1 cellular context compared by ENCODE assay signal in the genomic region with DNA sequence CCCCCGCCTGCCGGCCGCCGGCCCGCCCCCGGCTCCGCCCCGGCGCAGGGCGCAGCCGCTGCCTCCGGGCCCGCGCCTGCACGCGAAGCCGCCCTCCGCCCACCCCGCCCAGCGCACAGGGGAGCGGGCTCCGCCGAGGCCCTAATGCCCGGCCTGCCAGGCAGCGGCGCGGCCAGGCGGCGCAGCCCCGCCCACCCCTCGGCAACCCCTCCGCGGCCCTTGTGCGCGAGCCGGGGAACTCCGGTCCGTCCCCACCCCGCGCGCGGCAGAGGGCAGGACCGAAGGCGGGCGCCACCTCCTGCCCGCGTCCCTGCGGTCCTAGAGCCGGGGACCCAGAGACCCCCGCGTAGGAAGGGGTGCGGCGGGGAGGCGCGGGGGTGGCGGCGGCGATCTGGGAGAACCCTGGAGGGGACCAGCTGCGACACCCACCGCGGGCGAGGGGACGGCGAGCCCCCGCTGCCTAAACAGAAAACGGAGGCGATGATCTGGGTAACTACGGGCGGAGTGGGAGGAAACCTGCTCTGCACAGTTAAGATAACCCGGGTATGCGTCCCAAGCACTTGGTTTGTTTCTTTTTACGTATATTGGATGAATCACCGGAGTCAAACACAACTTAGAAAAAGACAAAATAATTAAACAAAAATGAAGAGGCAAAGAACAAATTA.
TF ChIP-seq lines count a peak whose summit lies in the region.

No MANE protein-coding gene starts in this region.

TF ChIP-seq in HEK293, 187 proteins besides CTCF, POLR2A, EP300 and RAD21 (continued from another document and continues in another):
- TF ChIP-seq, protein P1, sequence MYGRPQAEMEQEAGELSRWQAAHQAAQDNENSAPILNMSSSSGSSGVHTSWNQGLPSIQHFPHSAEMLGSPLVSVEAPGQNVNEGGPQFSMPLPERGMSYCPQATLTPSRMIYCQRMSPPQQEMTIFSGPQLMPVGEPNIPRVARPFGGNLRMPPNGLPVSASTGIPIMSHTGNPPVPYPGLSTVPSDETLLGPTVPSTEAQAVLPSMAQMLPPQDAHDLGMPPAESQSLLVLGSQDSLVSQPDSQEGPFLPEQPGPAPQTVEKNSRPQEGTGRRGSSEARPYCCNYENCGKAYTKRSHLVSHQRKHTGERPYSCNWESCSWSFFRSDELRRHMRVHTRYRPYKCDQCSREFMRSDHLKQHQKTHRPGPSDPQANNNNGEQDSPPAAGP (tag by site-specific recombination; IDR thresholded peaks at IDR 0.05) = peak; percentile 58; the same call in 1 of the 2 replicates
- TF ChIP-seq, protein P2, sequence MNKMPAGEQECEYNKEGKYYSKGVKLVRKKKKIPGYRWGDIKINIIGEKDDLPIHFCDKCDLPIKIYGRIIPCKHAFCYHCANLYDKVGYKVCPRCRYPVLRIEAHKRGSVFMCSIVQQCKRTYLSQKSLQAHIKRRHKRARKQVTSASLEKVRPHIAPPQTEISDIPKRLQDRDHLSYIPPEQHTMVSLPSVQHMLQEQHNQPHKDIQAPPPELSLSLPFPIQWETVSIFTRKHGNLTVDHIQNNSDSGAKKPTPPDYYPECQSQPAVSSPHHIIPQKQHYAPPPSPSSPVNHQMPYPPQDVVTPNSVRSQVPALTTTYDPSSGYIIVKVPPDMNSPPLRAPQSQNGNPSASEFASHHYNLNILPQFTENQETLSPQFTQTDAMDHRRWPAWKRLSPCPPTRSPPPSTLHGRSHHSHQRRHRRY (tag by site-specific recombination; IDR thresholded peaks at IDR 0.05) = no peak
- TF ChIP-seq ZBTB17 (tag by site-specific recombination; IDR thresholded peaks at IDR 0.05) = peak; percentile 38
- peak; percentile 67; the same call in 1 of the 2 replicates for TF ChIP-seq ZNF501 (tag by site-specific recombination; IDR thresholded peaks at IDR 0.05)
- TF ChIP-seq, protein P3, sequence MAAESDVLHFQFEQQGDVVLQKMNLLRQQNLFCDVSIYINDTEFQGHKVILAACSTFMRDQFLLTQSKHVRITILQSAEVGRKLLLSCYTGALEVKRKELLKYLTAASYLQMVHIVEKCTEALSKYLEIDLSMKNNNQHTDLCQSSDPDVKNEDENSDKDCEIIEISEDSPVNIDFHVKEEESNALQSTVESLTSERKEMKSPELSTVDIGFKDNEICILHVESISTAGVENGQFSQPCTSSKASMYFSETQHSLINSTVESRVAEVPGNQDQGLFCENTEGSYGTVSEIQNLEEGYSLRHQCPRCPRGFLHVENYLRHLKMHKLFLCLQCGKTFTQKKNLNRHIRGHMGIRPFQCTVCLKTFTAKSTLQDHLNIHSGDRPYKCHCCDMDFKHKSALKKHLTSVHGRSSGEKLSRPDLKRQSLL (tag by site-specific recombination; IDR thresholded peaks at IDR 0.05) = peak; percentile 39; the same call in 1 of the 2 replicates
- TF ChIP-seq ZFP69B (tag by site-specific recombination; IDR thresholded peaks at IDR 0.05) = 0 out of 2 replicates have a peak, but pooled peaks have one; percentile 46
- TF ChIP-seq, protein P4, sequence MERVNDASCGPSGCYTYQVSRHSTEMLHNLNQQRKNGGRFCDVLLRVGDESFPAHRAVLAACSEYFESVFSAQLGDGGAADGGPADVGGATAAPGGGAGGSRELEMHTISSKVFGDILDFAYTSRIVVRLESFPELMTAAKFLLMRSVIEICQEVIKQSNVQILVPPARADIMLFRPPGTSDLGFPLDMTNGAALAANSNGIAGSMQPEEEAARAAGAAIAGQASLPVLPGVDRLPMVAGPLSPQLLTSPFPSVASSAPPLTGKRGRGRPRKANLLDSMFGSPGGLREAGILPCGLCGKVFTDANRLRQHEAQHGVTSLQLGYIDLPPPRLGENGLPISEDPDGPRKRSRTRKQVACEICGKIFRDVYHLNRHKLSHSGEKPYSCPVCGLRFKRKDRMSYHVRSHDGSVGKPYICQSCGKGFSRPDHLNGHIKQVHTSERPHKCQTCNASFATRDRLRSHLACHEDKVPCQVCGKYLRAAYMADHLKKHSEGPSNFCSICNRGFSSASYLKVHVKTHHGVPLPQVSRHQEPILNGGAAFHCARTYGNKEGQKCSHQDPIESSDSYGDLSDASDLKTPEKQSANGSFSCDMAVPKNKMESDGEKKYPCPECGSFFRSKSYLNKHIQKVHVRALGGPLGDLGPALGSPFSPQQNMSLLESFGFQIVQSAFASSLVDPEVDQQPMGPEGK (tag by site-specific recombination; IDR thresholded peaks at IDR 0.05) = peak; percentile 85
- TF ChIP-seq, protein P5, sequence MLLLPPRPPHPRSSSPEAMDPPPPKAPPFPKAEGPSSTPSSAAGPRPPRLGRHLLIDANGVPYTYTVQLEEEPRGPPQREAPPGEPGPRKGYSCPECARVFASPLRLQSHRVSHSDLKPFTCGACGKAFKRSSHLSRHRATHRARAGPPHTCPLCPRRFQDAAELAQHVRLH (tag by site-specific recombination; IDR thresholded peaks at IDR 0.05) = no peak
- peak; percentile 68 for TF ChIP-seq ZBTB20 (tag by site-specific recombination; IDR thresholded peaks at IDR 0.05)
- TF ChIP-seq ZNF561 (tag by site-specific recombination; IDR thresholded peaks at IDR 0.05; ENCODE audit: borderline replicate concordance) = peak; percentile 85
- TF ChIP-seq ZNF76 (tag by site-specific recombination; IDR thresholded peaks at IDR 0.05; ENCODE audit: borderline replicate concordance, low read depth) = peak; percentile 85
- no peak for TF ChIP-seq ZNF843 (tag by site-specific recombination; IDR thresholded peaks at IDR 0.05)
- 0 out of 2 replicates have a peak, but pooled peaks have one; percentile 18 for TF ChIP-seq KLF16 (tag by site-specific recombination; IDR thresholded peaks at IDR 0.05)
- TF ChIP-seq ZNF223 (tag by site-specific recombination; IDR thresholded peaks at IDR 0.05) = no peak
- TF ChIP-seq, protein P6, sequence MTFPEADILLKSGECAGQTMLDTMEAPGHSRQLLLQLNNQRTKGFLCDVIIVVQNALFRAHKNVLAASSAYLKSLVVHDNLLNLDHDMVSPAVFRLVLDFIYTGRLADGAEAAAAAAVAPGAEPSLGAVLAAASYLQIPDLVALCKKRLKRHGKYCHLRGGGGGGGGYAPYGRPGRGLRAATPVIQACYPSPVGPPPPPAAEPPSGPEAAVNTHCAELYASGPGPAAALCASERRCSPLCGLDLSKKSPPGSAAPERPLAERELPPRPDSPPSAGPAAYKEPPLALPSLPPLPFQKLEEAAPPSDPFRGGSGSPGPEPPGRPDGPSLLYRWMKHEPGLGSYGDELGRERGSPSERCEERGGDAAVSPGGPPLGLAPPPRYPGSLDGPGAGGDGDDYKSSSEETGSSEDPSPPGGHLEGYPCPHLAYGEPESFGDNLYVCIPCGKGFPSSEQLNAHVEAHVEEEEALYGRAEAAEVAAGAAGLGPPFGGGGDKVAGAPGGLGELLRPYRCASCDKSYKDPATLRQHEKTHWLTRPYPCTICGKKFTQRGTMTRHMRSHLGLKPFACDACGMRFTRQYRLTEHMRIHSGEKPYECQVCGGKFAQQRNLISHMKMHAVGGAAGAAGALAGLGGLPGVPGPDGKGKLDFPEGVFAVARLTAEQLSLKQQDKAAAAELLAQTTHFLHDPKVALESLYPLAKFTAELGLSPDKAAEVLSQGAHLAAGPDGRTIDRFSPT (tag by site-specific recombination; IDR thresholded peaks at IDR 0.05) = 0 out of 2 replicates have a peak, but pooled peaks have one; percentile 16
- peak; percentile 65 for TF ChIP-seq KLF10 (tag by site-specific recombination; IDR thresholded peaks at IDR 0.05)
- TF ChIP-seq ZNF571 (tag by site-specific recombination; IDR thresholded peaks at IDR 0.05) = no peak
- TF ChIP-seq SP3 (tag by site-specific recombination; IDR thresholded peaks at IDR 0.05) = peak; percentile 61
- TF ChIP-seq ZEB2 (tag by site-specific recombination; IDR thresholded peaks at IDR 0.05) = peak; percentile 60; the same call in 1 of the 2 replicates
- TF ChIP-seq, protein P7, sequence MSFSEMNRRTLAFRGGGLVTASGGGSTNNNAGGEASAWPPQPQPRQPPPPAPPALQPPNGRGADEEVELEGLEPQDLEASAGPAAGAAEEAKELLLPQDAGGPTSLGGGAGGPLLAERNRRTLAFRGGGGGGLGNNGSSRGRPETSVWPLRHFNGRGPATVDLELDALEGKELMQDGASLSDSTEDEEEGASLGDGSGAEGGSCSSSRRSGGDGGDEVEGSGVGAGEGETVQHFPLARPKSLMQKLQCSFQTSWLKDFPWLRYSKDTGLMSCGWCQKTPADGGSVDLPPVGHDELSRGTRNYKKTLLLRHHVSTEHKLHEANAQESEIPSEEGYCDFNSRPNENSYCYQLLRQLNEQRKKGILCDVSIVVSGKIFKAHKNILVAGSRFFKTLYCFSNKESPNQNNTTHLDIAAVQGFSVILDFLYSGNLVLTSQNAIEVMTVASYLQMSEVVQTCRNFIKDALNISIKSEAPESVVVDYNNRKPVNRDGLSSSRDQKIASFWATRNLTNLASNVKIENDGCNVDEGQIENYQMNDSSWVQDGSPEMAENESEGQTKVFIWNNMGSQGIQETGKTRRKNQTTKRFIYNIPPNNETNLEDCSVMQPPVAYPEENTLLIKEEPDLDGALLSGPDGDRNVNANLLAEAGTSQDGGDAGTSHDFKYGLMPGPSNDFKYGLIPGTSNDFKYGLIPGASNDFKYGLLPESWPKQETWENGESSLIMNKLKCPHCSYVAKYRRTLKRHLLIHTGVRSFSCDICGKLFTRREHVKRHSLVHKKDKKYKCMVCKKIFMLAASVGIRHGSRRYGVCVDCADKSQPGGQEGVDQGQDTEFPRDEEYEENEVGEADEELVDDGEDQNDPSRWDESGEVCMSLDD (tag by site-specific recombination; IDR thresholded peaks at IDR 0.05) = peak; percentile 60; the same call in 1 of the 2 replicates
- TF ChIP-seq ZNF426 (tag by site-specific recombination; IDR thresholded peaks at IDR 0.05) = no peak
- TF ChIP-seq ZNF16 (tag by site-specific recombination; IDR thresholded peaks at IDR 0.05; ENCODE audit: low read depth) = no peak
- TF ChIP-seq ZNF600 (tag by site-specific recombination; IDR thresholded peaks at IDR 0.05) = peak; percentile 90
- TF ChIP-seq KLF9 (tag by site-specific recombination; IDR thresholded peaks at IDR 0.05; ENCODE audit: low read depth) = peak; percentile 64
- TF ChIP-seq ZBTB48 (tag by site-specific recombination; IDR thresholded peaks at IDR 0.05) = peak; percentile 36; the same call in 1 of the 2 replicates
- no peak for TF ChIP-seq SCRT1 (tag by site-specific recombination; IDR thresholded peaks at IDR 0.05; ENCODE audit: borderline replicate concordance)
- no peak for TF ChIP-seq ZNF140 (tag by site-specific recombination; IDR thresholded peaks at IDR 0.05)
- peak; percentile 37 for TF ChIP-seq SP2 (tag by site-specific recombination; IDR thresholded peaks at IDR 0.05)
- TF ChIP-seq ZIC2 (tag by site-specific recombination; IDR thresholded peaks at IDR 0.05) = peak; percentile 72
- TF ChIP-seq, protein P8, sequence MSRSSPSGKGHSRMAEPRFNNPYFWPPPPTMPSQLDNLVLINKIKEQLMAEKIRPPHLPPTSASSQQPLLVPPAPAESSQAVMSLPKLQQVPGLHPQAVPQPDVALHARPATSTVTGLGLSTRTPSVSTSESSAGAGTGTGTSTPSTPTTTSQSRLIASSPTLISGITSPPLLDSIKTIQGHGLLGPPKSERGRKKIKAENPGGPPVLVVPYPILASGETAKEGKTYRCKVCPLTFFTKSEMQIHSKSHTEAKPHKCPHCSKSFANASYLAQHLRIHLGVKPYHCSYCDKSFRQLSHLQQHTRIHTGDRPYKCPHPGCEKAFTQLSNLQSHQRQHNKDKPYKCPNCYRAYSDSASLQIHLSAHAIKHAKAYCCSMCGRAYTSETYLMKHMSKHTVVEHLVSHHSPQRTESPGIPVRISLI (tag by site-specific recombination; IDR thresholded peaks at IDR 0.05) = no peak
- TF ChIP-seq GLIS2 (tag by site-specific recombination; IDR thresholded peaks at IDR 0.05) = peak; percentile 84
- peak; percentile 43; the same call in 1 of the 2 replicates for TF ChIP-seq KLF8 (tag by site-specific recombination; IDR thresholded peaks at IDR 0.05)
- peak; percentile 39; the same call in 1 of the 2 replicates for TF ChIP-seq KLF1 (tag by site-specific recombination; IDR thresholded peaks at IDR 0.05)
- TF ChIP-seq, protein P9, sequence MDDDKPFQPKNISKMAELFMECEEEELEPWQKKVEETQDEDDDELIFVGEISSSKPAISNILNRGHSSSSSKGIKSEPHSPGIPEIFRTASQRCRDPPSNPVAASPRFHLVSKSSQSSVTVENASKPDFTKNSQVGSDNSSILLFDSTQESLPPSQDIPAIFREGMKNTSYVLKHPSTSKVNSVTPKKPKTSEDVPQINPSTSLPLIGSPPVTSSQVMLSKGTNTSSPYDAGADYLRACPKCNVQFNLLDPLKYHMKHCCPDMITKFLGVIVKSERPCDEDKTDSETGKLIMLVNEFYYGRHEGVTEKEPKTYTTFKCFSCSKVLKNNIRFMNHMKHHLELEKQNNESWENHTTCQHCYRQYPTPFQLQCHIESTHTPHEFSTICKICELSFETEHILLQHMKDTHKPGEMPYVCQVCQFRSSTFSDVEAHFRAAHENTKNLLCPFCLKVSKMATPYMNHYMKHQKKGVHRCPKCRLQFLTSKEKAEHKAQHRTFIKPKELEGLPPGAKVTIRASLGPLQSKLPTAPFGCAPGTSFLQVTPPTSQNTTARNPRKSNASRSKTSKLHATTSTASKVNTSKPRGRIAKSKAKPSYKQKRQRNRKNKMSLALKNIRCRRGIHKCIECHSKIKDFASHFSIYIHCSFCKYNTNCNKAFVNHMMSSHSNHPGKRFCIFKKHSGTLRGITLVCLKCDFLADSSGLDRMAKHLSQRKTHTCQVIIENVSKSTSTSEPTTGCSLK (tag by site-specific recombination; IDR thresholded peaks at IDR 0.05) = no peak
- TF ChIP-seq, protein P10, sequence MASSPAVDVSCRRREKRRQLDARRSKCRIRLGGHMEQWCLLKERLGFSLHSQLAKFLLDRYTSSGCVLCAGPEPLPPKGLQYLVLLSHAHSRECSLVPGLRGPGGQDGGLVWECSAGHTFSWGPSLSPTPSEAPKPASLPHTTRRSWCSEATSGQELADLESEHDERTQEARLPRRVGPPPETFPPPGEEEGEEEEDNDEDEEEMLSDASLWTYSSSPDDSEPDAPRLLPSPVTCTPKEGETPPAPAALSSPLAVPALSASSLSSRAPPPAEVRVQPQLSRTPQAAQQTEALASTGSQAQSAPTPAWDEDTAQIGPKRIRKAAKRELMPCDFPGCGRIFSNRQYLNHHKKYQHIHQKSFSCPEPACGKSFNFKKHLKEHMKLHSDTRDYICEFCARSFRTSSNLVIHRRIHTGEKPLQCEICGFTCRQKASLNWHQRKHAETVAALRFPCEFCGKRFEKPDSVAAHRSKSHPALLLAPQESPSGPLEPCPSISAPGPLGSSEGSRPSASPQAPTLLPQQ (tag by site-specific recombination; IDR thresholded peaks at IDR 0.05) = peak; percentile 48; the same call in 1 of the 2 replicates
- TF ChIP-seq ZNF660 (tag by site-specific recombination; IDR thresholded peaks at IDR 0.05) = peak; percentile 67; the same call in 1 of the 2 replicates
- 0 out of 2 replicates have a peak, but pooled peaks have one; percentile 31 for TF ChIP-seq ZNF24 (tag by site-specific recombination; IDR thresholded peaks at IDR 0.05)
- TF ChIP-seq GFI1B (tag by site-specific recombination; IDR thresholded peaks at IDR 0.05) = no peak
- no peak for TF ChIP-seq ZNF433 (tag by site-specific recombination; IDR thresholded peaks at IDR 0.05; ENCODE audit: low read depth)
- peak; percentile 82 for TF ChIP-seq GLIS1 (tag by site-specific recombination; IDR thresholded peaks at IDR 0.05)
- TF ChIP-seq ZNF48 (tag by site-specific recombination; IDR thresholded peaks at IDR 0.05) = no peak
- 0 out of 2 replicates have a peak, but pooled peaks have one; percentile 33 for TF ChIP-seq ZNF629 (tag by site-specific recombination; IDR thresholded peaks at IDR 0.05)
